14 cellular contexts compared by ENCODE assay signal in genomic region chr20:62715201-62715600, GRCh38. TPM values are rescaled to one million over a fixed set of nuclear protein-coding genes. Genes with fewer than 3 reads are reported as not detected.
DNase-seq lines count a peak whose midpoint lies in the region; ATAC-seq, FAIRE-seq and TF ChIP-seq lines count a peak whose summit lies in the region.
"Had no signal": no experiment of that assay in that cellular context is flagged by ENCODE, and none has a peak within 500 bp of the region (broad histone marks: within the 10 kb centered on the region; RNA-seq: fewer than 3 reads in every experiment).

No MANE protein-coding gene starts in this region.

- H3K27me3 Mint-ChIP-seq in naive thymus-derived CD8-positive, alpha-beta T cell = peaks cover 3 to 7% (median 5%) of the 10 kb centered on the region in 5 donors
- peaks cover 12% of the 10 kb centered on the region for H3K27me3 Mint-ChIP-seq in endothelial cell (ENCODE audit: unreplicated experiment)

- peaks cover 14 to 41% of the 10 kb centered on the region in 2 experiments; a peak in 4 of 5 replicates for H3K4me1 ChIP-seq in K562 (replicated peaks in 1 of 2; ENCODE audit: control insufficient read depth in 2 of 2, insufficient read depth in 2 of 2, low read length in 2 of 2)

- no peak overlapping the region for H3K4me2 ChIP-seq in K562 (ENCODE audit: insufficient read depth, low read length)

- H3K9me3 ChIP-seq in K562 (replicated peaks; ENCODE audit: control insufficient read depth, insufficient read depth, low read depth, low read length) = no peaks in the 10 kb centered on the region

- H3K36me3 Mint-ChIP-seq in naive thymus-derived CD8-positive, alpha-beta T cell = no peaks in the 10 kb centered on the region
- peaks cover 2% of the 10 kb centered on the region for H3K36me3 Mint-ChIP-seq in endothelial cell (ENCODE audit: low read depth, unreplicated experiment)

- in situ Hi-C loops in K562 (cut with MboI) = no loop called here

- DNase-seq in left ventricle myocardium superior (peak; percentile 21), Right ventricle myocardium superior (no peak), K562 (ENCODE audit: extremely low read depth in 1 of 4, low spot score in 3 of 4) (no peak), GOT3 (lab: John Stamatoyannopoulos, UW) (no peak), endothelial cell (ENCODE audit: low spot score) (no peak)
- no peak for DNase-seq in naive thymus-derived CD8-positive, alpha-beta T cell
- DNase-seq: C1 segment of cervical spinal cord, DMS79 treated with DMSO at 0.1 percent for 48 hours, HCEC 1CT, KG1, MV-4-11, NCI-H1694 treated with DMSO at 0.1 percent for 48 hours, OCI-M1 had no signal

- no TSS peak for BruUV-seq in K562 (replicated peaks; lab: Mats Ljungman, UMichigan)

- peak overlapping the region in 7 of 10 donors; percentile 15 to 91 (median 64) for H3K27ac Mint-ChIP-seq in naive thymus-derived CD8-positive, alpha-beta T cell
- no peak overlapping the region for H3K27ac Mint-ChIP-seq in endothelial cell (ENCODE audit: unreplicated experiment)

- no peaks in the 10 kb centered on the region for H4K20me1 ChIP-seq in K562 (replicated peaks; ENCODE audit: control insufficient read depth, insufficient read depth, low read length)

- no peak overlapping the region for H3K27ac ChIP-seq in K562 (ENCODE audit: extremely low read depth, low read depth, low read length)

- H3K4me3 Mint-ChIP-seq in naive thymus-derived CD8-positive, alpha-beta T cell = peak overlapping the region in 5 of 10 donors; percentile 0 to 36 (median 18)
- no peak overlapping the region for H3K4me3 Mint-ChIP-seq in endothelial cell (ENCODE audit: unreplicated experiment)

- intact Hi-C loops in left ventricle myocardium superior (cut with micrococcal nuclease) = no loop called here
- intact Hi-C loops in Right ventricle myocardium superior (cut with DNase I) = no loop called here
- intact Hi-C loops in K562 (cut with micrococcal nuclease) = no loop called here

- peaks cover 14 to 37% (median 18%) of the 10 kb centered on the region in 4 donors for H3K4me1 Mint-ChIP-seq in naive thymus-derived CD8-positive, alpha-beta T cell
- no peaks in the 10 kb centered on the region for H3K4me1 Mint-ChIP-seq in endothelial cell (ENCODE audit: unreplicated experiment)

- no peak for FAIRE-seq in K562 (lab: Jason Lieb, UNC)

- no peak for TF ChIP-seq POLR2A in K562 (conservative IDR thresholded peaks at IDR 0.05)

- peaks cover 0 to 17% (median under 1%) of the 10 kb centered on the region in 9 donors for H3K9me3 Mint-ChIP-seq in naive thymus-derived CD8-positive, alpha-beta T cell
- H3K9me3 Mint-ChIP-seq in endothelial cell (ENCODE audit: unreplicated experiment) = no peaks in the 10 kb centered on the region

- CTCF ChIA-PET in K562 (lab: Yijun Ruan, JAX; ENCODE audit: low intra/inter-chr PET ratio) = no interaction called here

- no peak overlapping the region for H2AFZ ChIP-seq in K562 (ENCODE audit: low read depth, low read length)

- no peak for TF ChIP-seq EP300 in K562 (IDR thresholded peaks at IDR 0.05; ENCODE audit: low read length)

- TF ChIP-seq RAD21 in K562 (CRISPR knock-in tag; conservative IDR thresholded peaks at IDR 0.05 in 1 of 2, IDR thresholded peaks at IDR 0.05 in 1 of 2) = no peak

- TF ChIP-seq CTCF in K562 (IDR thresholded peaks at IDR 0.05 in 2 of 3, conservative IDR thresholded peaks at IDR 0.05 in 1 of 3; ENCODE audit: insufficient read depth in 2 of 3, low read depth in 1 of 3, low read length in 3 of 3) = no peak
- TF ChIP-seq CTCF in endothelial cell (IDR thresholded peaks at IDR 0.05; ENCODE audit: unreplicated experiment) = no peak

- no peak overlapping the region for H3K4me3 ChIP-seq in K562

- ATAC-seq in left ventricle myocardium superior (no peak), Right ventricle myocardium superior (ENCODE audit: poor library complexity) (no peak), K562 (no peak), GM19463 (IDR thresholded peaks at IDR 0.05; ENCODE audit: unreplicated experiment) (no peak)
- ATAC-seq in naive thymus-derived CD8-positive, alpha-beta T cell = no peak

- no peaks in the 10 kb centered on the region for H3K79me2 ChIP-seq in K562 (ENCODE audit: control insufficient read depth, insufficient read depth, low read length)

- POLR2A ChIA-PET in K562 (lab: Yijun Ruan, JAX) = no interaction called here
- POLR2A ChIA-PET in naive thymus-derived CD8-positive, alpha-beta T cell (lab: Charles Lee) = interaction anchor here (1.0 to 1.7 kb wide), 3 partner anchors 20 to 79 kb away, joined by 3 to 11 read pairs (median 6); no protein-coding TSS in a partner anchor

- no peaks in the 10 kb centered on the region for H3K9me1 ChIP-seq in K562 (ENCODE audit: control insufficient read depth, insufficient read depth, low read length)

- no peak overlapping the region for H3K9ac ChIP-seq in K562 (ENCODE audit: insufficient read depth in 1 of 2, low read depth in 2 of 2, low read length in 2 of 2)

- peaks cover 16 to 38% of the 10 kb centered on the region in 2 experiments; a peak in 4 of 5 replicates for H3K27me3 ChIP-seq in K562 (ENCODE audit: control insufficient read depth in 2 of 2, insufficient read depth in 2 of 2, low read length in 2 of 2)

- H3K36me3 ChIP-seq in K562 (ENCODE audit: control insufficient read depth, insufficient read depth, low read length) = no peaks in the 10 kb centered on the region

- 36% methylated on average over 10 of the region's 10 CpGs for WGBS in K562 (ENCODE audit: insufficient coverage, low coverage, missing lambda C conversion rate)

TF ChIP-seq in K562, 482 proteins besides CTCF, POLR2A, EP300 and RAD21:
- TF ChIP-seq HSF4 (CRISPR knock-in tag; IDR thresholded peaks at IDR 0.05; ENCODE audit: borderline replicate concordance) (no peak), ZNF175 (CRISPR knock-in tag; IDR thresholded peaks at IDR 0.05; ENCODE audit: low read depth) (no peak)
- TF ChIP-seq, protein P1, sequence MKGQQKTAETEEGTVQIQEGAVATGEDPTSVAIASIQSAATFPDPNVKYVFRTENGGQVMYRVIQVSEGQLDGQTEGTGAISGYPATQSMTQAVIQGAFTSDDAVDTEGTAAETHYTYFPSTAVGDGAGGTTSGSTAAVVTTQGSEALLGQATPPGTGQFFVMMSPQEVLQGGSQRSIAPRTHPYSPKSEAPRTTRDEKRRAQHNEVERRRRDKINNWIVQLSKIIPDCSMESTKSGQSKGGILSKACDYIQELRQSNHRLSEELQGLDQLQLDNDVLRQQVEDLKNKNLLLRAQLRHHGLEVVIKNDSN (CRISPR knock-in tag; IDR thresholded peaks at IDR 0.05) = peak; percentile 22; the same call in 1 of the 2 replicates

RNA-seq across cellular contexts. Expression of gene NTSR1, which starts 6.6 kb away (rescaled TPM):
- not detected for total RNA-seq in left ventricle myocardium superior
- total RNA-seq in Right ventricle myocardium superior = not detected
- 0.25 TPM in 1 of 2 replicates, not detected in the other for total RNA-seq in K562 (2011; cell fraction: chromatin; rRNA removed; ENCODE audit: low replicate concordance)
- 0.17 TPM in 1 of 2 replicates, not detected in the other for total RNA-seq in K562 (2011; cell fraction: nucleolus; rRNA removed)
- 0.15 TPM in 2 replicates for total RNA-seq in K562 (2011; cell fraction: nucleoplasm; rRNA removed)
- 0.41 TPM in 1 of 2 replicates, not detected in the other for total RNA-seq in K562 (2014; rRNA removed)
- total RNA-seq in K562 (2014; rRNA removed; fragmentation: Illumina TruSeq; extraction: Trizol) = 0.04 TPM in 1 of 2 replicates, not detected in the other
- 0.14 and 0.15 TPM in 2 replicates for total RNA-seq in K562 (2015; rRNA removed; fragmentation: Illumina TruSeq; extraction: Trizol)
- 0.38 and 0.40 TPM in 2 replicates for total RNA-seq in K562 (2021)
- polyA plus RNA-seq in K562 (2011; rRNA removed) = 0.07 and 0.12 TPM in 2 replicates
- 0.10 and 0.31 TPM in 2 replicates for polyA plus RNA-seq in K562 (2011; cell fraction: cytosol; rRNA removed)
- 0.13 and 0.24 TPM in 2 replicates for polyA plus RNA-seq in K562 (2011; cell fraction: nucleus; rRNA removed)
- polyA plus RNA-seq in K562 (2012) = 0.51 and 0.61 TPM in 2 replicates
- polyA plus RNA-seq in K562 (2014; fragmentation: Illumina TruSeq; extraction: Trizol) = 0.22 and 0.25 TPM in 2 replicates
- not detected for polyA plus RNA-seq in K562 (2014; fragmentation: Nextera tagmentation; extraction: Ambion mirVana)
- 0.04 and 0.12 TPM in 2 replicates for polyA plus RNA-seq in K562 (2014; rRNA removed)
- polyA minus RNA-seq in K562 (2011; rRNA and poly(A)+ RNA removed) = 0.06 and 0.07 TPM in 2 replicates
- polyA minus RNA-seq in K562 (2011; cell fraction: cytosol; rRNA and poly(A)+ RNA removed) = not detected in 2 replicates
- 0.13 TPM in 1 of 2 replicates, not detected in the other for polyA minus RNA-seq in K562 (2011; cell fraction: nucleus; rRNA and poly(A)+ RNA removed)
- total RNA-seq in naive thymus-derived CD8-positive, alpha-beta T cell = not detected
- polyA plus RNA-seq in naive thymus-derived CD8-positive, alpha-beta T cell = not detected
- total RNA-seq in endothelial cell (ENCODE audit: unreplicated experiment) = not detected
